ENCODE assay signal across 8 cellular contexts in genomic region chr11:65316311-65316978, GRCh38. TPM values are rescaled to one million over a fixed set of nuclear protein-coding genes. Genes with fewer than 3 reads are reported as not detected.
A peak's percentile ranks its signal among the peaks of the same experiment; 100 is the strongest.
DNase-seq lines count a peak whose midpoint lies in the region; ATAC-seq and TF ChIP-seq lines count a peak whose summit lies in the region.

No MANE protein-coding gene starts in this region.

- no peak for ATAC-seq in stimulated activated naive CD8-positive, alpha-beta T cell treated with anti-CD3 and anti-CD28 coated beads, Interleukin-15, Interleukin-2, amounts not matched to agents 100 U/mL and 50 U/mL, for 24 hours
- ATAC-seq in GM21515 (IDR thresholded peaks at IDR 0.05; ENCODE audit: unreplicated experiment): no peak
- ATAC-seq in GM18867 (IDR thresholded peaks at IDR 0.05; ENCODE audit: unreplicated experiment): no peak

- H3K4me1 Mint-ChIP-seq in stimulated activated naive CD8-positive, alpha-beta T cell treated with anti-CD3 and anti-CD28 coated beads, Interleukin-15, Interleukin-2, amounts not matched to agents 100 ng/mL and 50 ng/mL, for 24 hours (ENCODE audit: low read depth): peaks cover 12% of the 10 kb centered on the region

- no peak for TF ChIP-seq POLR2A in vagina (IDR thresholded peaks at IDR 0.05)

- peak overlapping the region; percentile 76 for H3K4me3 Mint-ChIP-seq in stimulated activated naive CD8-positive, alpha-beta T cell treated with anti-CD3 and anti-CD28 coated beads, Interleukin-15, Interleukin-2, amounts not matched to agents 100 ng/mL and 50 ng/mL, for 24 hours

- TF ChIP-seq CTCF in brain microvascular endothelial cell (IDR thresholded peaks at IDR 0.05; ENCODE audit: low read depth, low read length, missing control alignments) (no peak), vagina (IDR thresholded peaks at IDR 0.05) (no peak)

- H3K4me1 ChIP-seq in vagina: peaks cover 68% of the 10 kb centered on the region

- no peak overlapping the region for H3K27ac Mint-ChIP-seq in stimulated activated naive CD8-positive, alpha-beta T cell treated with anti-CD3 and anti-CD28 coated beads, Interleukin-15, Interleukin-2, amounts not matched to agents 100 ng/mL and 50 ng/mL, for 24 hours

- no peaks in the 10 kb centered on the region for H3K9me3 Mint-ChIP-seq in stimulated activated naive CD8-positive, alpha-beta T cell treated with anti-CD3 and anti-CD28 coated beads, Interleukin-15, Interleukin-2, amounts not matched to agents 100 ng/mL and 50 ng/mL, for 24 hours

- no peak for DNase-seq in stimulated activated naive CD8-positive, alpha-beta T cell treated with anti-CD3 and anti-CD28 coated beads, Interleukin-15, Interleukin-2, amounts not matched to agents 100 U/mL and 50 U/mL, for 24 hours
- peak; percentile 87 for DNase-seq in brain microvascular endothelial cell
- peak; percentile 20 to 75 for DNase-seq in lung microvascular endothelial cell (ENCODE audit: low read depth in 2 of 2)
- DNase-seq in vagina (ENCODE audit: extremely low spot score in 2 of 2): no peak
- no peak for DNase-seq in NCI-H1048 (lab: John Stamatoyannopoulos, UW)

- peak overlapping the region; percentile 85 for H3K27ac ChIP-seq in brain microvascular endothelial cell
- peak overlapping the region; percentile 90 for H3K27ac ChIP-seq in vagina

- no peaks in the 10 kb centered on the region for H3K9me3 ChIP-seq in vagina

- no peaks in the 10 kb centered on the region for H3K27me3 ChIP-seq in brain microvascular endothelial cell (replicated peaks)
- H3K27me3 ChIP-seq in vagina: no peaks in the 10 kb centered on the region

- in situ Hi-C loops in brain microvascular endothelial cell (cut with HindIII; ENCODE audit: low pct_ligation_motif_present, low sequenced_read_pairs): no loop called here

- no peaks in the 10 kb centered on the region for H3K36me3 Mint-ChIP-seq in stimulated activated naive CD8-positive, alpha-beta T cell treated with anti-CD3 and anti-CD28 coated beads, Interleukin-15, Interleukin-2, amounts not matched to agents 100 ng/mL and 50 ng/mL, for 24 hours (ENCODE audit: low read depth)

- H3K27me3 Mint-ChIP-seq in stimulated activated naive CD8-positive, alpha-beta T cell treated with anti-CD3 and anti-CD28 coated beads, Interleukin-15, Interleukin-2, amounts not matched to agents 100 ng/mL and 50 ng/mL, for 24 hours: peaks cover 9% of the 10 kb centered on the region

- intact Hi-C loops in vagina (cut with DNase I): loop anchor here (2.0 kb wide), 1 partner anchor 42 kb away; no protein-coding TSS in a partner anchor

- H3K4me3 ChIP-seq in brain microvascular endothelial cell (ENCODE audit: low read depth, low read length): peak overlapping the region; percentile 89
- peak overlapping the region; percentile 89 to 94 for H3K4me3 ChIP-seq in vagina

- H3K36me3 ChIP-seq in brain microvascular endothelial cell (replicated peaks) (peaks cover 17% of the 10 kb centered on the region), vagina (peaks cover 0 to 10% of the 10 kb centered on the region in 2 donors)

RNA-seq across cellular contexts. Expression of gene CDC42EP2, which starts 1.8 kb away (rescaled TPM):
- total RNA-seq in lung microvascular endothelial cell: 5.4 and 10.1 TPM in 2 replicates
- total RNA-seq in vagina: 27.7 TPM

RNA-seq across cellular contexts. Expression of gene DPF2, which starts 17.2 kb away (rescaled TPM):
- total RNA-seq in lung microvascular endothelial cell (17.9 and 18.3 TPM in 2 replicates), vagina (33.1 TPM)

RNA-seq across cellular contexts. Expression of gene TIGD3, which starts 38.1 kb away (rescaled TPM):
- total RNA-seq in lung microvascular endothelial cell (0.22 TPM in 1 of 2 replicates, not detected in the other), vagina (not detected)

RNA-seq across cellular contexts. Expression of gene POLA2, which starts 54.7 kb away (rescaled TPM):
- total RNA-seq in lung microvascular endothelial cell (1.8 and 3.5 TPM in 2 replicates), vagina (9.6 TPM)

Comparison
In these comparisons a context has a peak if more than half of its experiments do, and no peak if none do; other contexts are left out.
1. DNase-seq: peak in brain microvascular endothelial cell (single experiment) and lung microvascular endothelial cell (2 of 2); none in stimulated activated naive CD8-positive, alpha-beta T cell treated with anti-CD3 and anti-CD28 coated beads, Interleukin-15, Interleukin-2, amounts not matched to agents 100 U/mL and 50 U/mL, for 24 hours (single experiment), vagina (0 of 2) and NCI-H1048 (single experiment).